In the genomic region with DNA sequence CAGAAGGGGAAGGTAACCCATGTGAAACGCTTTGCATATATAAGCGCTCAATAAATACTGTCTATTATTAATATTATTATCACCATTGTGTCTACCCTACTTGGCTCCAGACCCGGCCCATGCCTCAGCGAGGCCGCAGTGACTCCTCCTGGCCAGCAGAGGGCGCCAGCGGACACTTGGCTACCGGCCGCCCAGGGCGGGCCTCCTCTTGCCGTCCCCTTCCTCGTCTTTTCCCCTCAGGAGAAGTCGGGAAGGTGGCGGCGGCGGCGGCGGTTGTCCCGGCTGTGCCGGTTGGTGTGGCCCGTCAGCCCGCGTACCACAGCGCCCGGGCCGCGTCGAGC, we compare ENCODE assay signal across 8 cellular contexts. TPM values are rescaled to one million over a fixed set of nuclear protein-coding genes. Genes with fewer than 3 reads are reported as not detected.
DNase-seq lines count a peak whose midpoint lies in the region; ATAC-seq, FAIRE-seq and TF ChIP-seq lines count a peak whose summit lies in the region.

Gene AGFG1 (plus strand): TSS at position 233 of the 341 bp plus-strand sequence. CDS start 266 bp downstream, outside the sequence.

- CTCF ChIA-PET in activated CD4-positive, alpha-beta memory T cell treated with anti-CD3 and anti-CD28 coated beads, Interleukin-2, amount 10 ng/mL, durations not matched to agents 7 days and 5 days (lab: Charles Lee): interaction anchor here (1.1 to 1.8 kb wide), 2 partner anchors 75 to 294 kb away, joined by 4 read pairs; no protein-coding TSS in a partner anchor

- peak within 1 kb of the TSS; percentile 93 to 97 for H3K4me3 Mint-ChIP-seq in CD14-positive monocyte
- H3K4me3 Mint-ChIP-seq in activated CD4-positive, alpha-beta memory T cell treated with anti-CD3 and anti-CD28 coated beads, Interleukin-2, amount 10 ng/mL, durations not matched to agents 7 days and 5 days: peak within 1 kb of the TSS; percentile 92

- TF ChIP-seq CTCF in CD14-positive monocyte (IDR thresholded peaks at IDR 0.05) (peak; percentile 96), lower lobe of right lung (IDR thresholded peaks at IDR 0.05) (peak; percentile 100)

- H3K36me3 ChIP-seq in lower lobe of right lung: no peaks in the 10 kb centered on the region

- H3K4me3 ChIP-seq in lower lobe of right lung: peak within 1 kb of the TSS; percentile 91

- DNase-seq in CD14-positive monocyte (ENCODE audit: low spot score): peak; percentile 83
- DNase-seq in GM19239 (ENCODE audit: insufficient read length, low spot score): peak; percentile 91
- DNase-seq in NCI-H774 (lab: John Stamatoyannopoulos, UW): peak; percentile 69
- DNase-seq in activated CD4-positive, alpha-beta memory T cell treated with anti-CD3 and anti-CD28 coated beads, Interleukin-2, amount 10 ng/mL, durations not matched to agents 7 days and 5 days: peak; percentile 86
- peak; percentile 94 for DNase-seq in ecto neural progenitor cell (ENCODE audit: low spot score)
- peak; percentile 92 for DNase-seq in lower lobe of right lung
- peak; percentile 76 to 84 (median 79) for DNase-seq in stimulated activated CD4-positive, alpha-beta T cell treated with anti-CD3 and anti-CD28 coated beads, TNF-alpha, amount 100 ng/mL, for 24 hours (ENCODE audit: low read depth in 3 of 3)

- peak; percentile 97 for FAIRE-seq in GM19239 (lab: Jason Lieb, UNC)

- intact Hi-C loops in CD14-positive monocyte (cut with micrococcal nuclease) (loop anchor here (5.0 to 10.0 kb wide), 2 partner anchors 105 to 107 kb away; no protein-coding TSS in a partner anchor), lower lobe of right lung (cut with DNase I) (no loop called here)

- ATAC-seq in HG03442 (IDR thresholded peaks at IDR 0.05; ENCODE audit: unreplicated experiment) (peak; percentile 87), lower lobe of right lung (peak; percentile 88 to 97)

- H3K4me1 ChIP-seq in lower lobe of right lung: peaks cover 32% of the 10 kb centered on the region

- peaks cover 6 to 9% of the 10 kb centered on the region in 2 donors for H3K36me3 Mint-ChIP-seq in CD14-positive monocyte
- H3K36me3 Mint-ChIP-seq in activated CD4-positive, alpha-beta memory T cell treated with anti-CD3 and anti-CD28 coated beads, Interleukin-2, amount 10 ng/mL, durations not matched to agents 7 days and 5 days (ENCODE audit: low read depth): no peaks in the 10 kb centered on the region

- H3K9me3 ChIP-seq in lower lobe of right lung: no peaks in the 10 kb centered on the region

- peaks cover 34% of the 10 kb centered on the region for H3K4me1 Mint-ChIP-seq in CD14-positive monocyte
- H3K4me1 Mint-ChIP-seq in activated CD4-positive, alpha-beta memory T cell treated with anti-CD3 and anti-CD28 coated beads, Interleukin-2, amount 10 ng/mL, durations not matched to agents 7 days and 5 days: peaks cover 32% of the 10 kb centered on the region

- peaks cover 0 to 2% (median 0%) of the 10 kb centered on the region in 3 donors for H3K27me3 Mint-ChIP-seq in CD14-positive monocyte (ENCODE audit: low read depth in 3 of 3)
- no peaks in the 10 kb centered on the region for H3K27me3 Mint-ChIP-seq in activated CD4-positive, alpha-beta memory T cell treated with anti-CD3 and anti-CD28 coated beads, Interleukin-2, amount 10 ng/mL, durations not matched to agents 7 days and 5 days

- POLR2A ChIA-PET in activated CD4-positive, alpha-beta memory T cell treated with anti-CD3 and anti-CD28 coated beads, Interleukin-2, amount 10 ng/mL, durations not matched to agents 7 days and 5 days (lab: Charles Lee): interaction anchor here (0.9 kb wide), 1 partner anchor 12 kb away, joined by 3 read pairs; no protein-coding TSS in a partner anchor

- peak within 1 kb of the TSS; percentile 92 for H3K27ac ChIP-seq in lower lobe of right lung

- no peaks in the 10 kb centered on the region for H3K27me3 ChIP-seq in lower lobe of right lung (ENCODE audit: low read depth)

- H3K9me3 Mint-ChIP-seq in CD14-positive monocyte: peaks cover 0 to under 1% (median 0%) of the 10 kb centered on the region in 7 donors
- H3K9me3 Mint-ChIP-seq in activated CD4-positive, alpha-beta memory T cell treated with anti-CD3 and anti-CD28 coated beads, Interleukin-2, amount 10 ng/mL, durations not matched to agents 7 days and 5 days: no peaks in the 10 kb centered on the region

- peak within 1 kb of the TSS; percentile 33 to 96 (median 88) for H3K27ac Mint-ChIP-seq in CD14-positive monocyte
- peak within 1 kb of the TSS; percentile 26 for H3K27ac Mint-ChIP-seq in activated CD4-positive, alpha-beta memory T cell treated with anti-CD3 and anti-CD28 coated beads, Interleukin-2, amount 10 ng/mL, durations not matched to agents 7 days and 5 days

RNA-seq across cellular contexts. Expression of gene AGFG1, which starts in this region (rescaled TPM):
- 10 to 100 TPM; 17.3 to 56.9 TPM for polyA plus RNA-seq in CD14-positive monocyte
- total RNA-seq in activated CD4-positive, alpha-beta memory T cell treated with anti-CD3 and anti-CD28 coated beads, Interleukin-2, amount 10 ng/mL, durations not matched to agents 7 days and 5 days: 10 to 100 TPM; 59.7 to 64.0 TPM
- total RNA-seq in lower lobe of right lung: 100 TPM

Comparison
In these comparisons a context has a peak if more than half of its experiments do, and no peak if none do; other contexts are left out.
1. Peak in every context shown above with its lines: DNase-seq, ATAC-seq, H3K4me3 ChIP-seq and H3K27ac ChIP-seq.